ENCODE assay signal across 23 cellular contexts in the genomic region with DNA sequence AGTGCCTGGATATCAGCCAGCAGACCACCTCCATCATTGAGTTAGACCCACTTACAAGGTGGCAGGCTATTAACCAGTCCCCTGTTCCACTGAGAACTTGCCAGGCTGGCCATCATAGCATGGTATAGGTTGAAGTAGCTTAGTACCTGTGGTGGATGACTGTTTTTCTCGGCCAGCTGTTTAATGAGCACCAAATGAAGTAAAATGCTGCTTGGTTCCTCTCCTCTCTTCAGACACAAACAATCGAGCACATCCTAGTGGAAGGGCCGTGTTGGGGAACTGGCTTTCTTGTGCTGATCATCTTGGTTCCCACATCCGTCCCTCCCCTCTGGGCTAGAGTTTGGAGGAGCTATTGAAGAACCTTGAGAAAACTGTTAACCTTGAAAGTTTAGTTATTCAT.
A peak's percentile ranks its signal among the peaks of the same experiment; 100 is the strongest.
DNase-seq lines count a peak whose midpoint lies in the region; ATAC-seq and TF ChIP-seq lines count a peak whose summit lies in the region.
"Had no signal": no experiment of that assay in that cellular context is flagged by ENCODE, and none has a peak within 500 bp of the region (broad histone marks: within the 10 kb centered on the region; RNA-seq: fewer than 3 reads in every experiment).

No MANE protein-coding gene starts in this region.

- H3K36me3 Mint-ChIP-seq in nephron (ENCODE audit: low read depth), result peaks cover 17% of the 10 kb centered on the region

- no peaks in the 10 kb centered on the region for H3K4me1 ChIP-seq in mesenchymal stem cell (ENCODE audit: control insufficient read depth, insufficient read depth, low read depth, low read length)
- H3K4me1 ChIP-seq: uterus had no signal

- peaks cover 14% of the 10 kb centered on the region for H3K9me3 Mint-ChIP-seq in nephron

- H3K4ac ChIP-seq in mesenchymal stem cell (ENCODE audit: low read depth in 1 of 2, low read length in 2 of 2), result no peak overlapping the region

- no peak overlapping the region for H2BK15ac ChIP-seq in mesenchymal stem cell (ENCODE audit: low read depth, poor library complexity, severe bottlenecking)

- H3K27me3 ChIP-seq in mesenchymal stem cell (ENCODE audit: control insufficient read depth in 1 of 2, insufficient read depth in 1 of 2, low read length in 2 of 2), result no peaks in the 10 kb centered on the region
- H3K27me3 ChIP-seq in MG63, result no peaks in the 10 kb centered on the region
- H3K27me3 ChIP-seq: BLaER1, neutrophil, right lobe of liver, uterus had no signal

- H3K9me3 ChIP-seq in mesenchymal stem cell (ENCODE audit: control insufficient read depth, low read length) (no peaks in the 10 kb centered on the region), MG63 (no peaks in the 10 kb centered on the region)
- H3K9me3 ChIP-seq: lower lobe of right lung, neutrophil, right lobe of liver, uterus had no signal

- H3K36me3 ChIP-seq in mesenchymal stem cell (ENCODE audit: control insufficient read depth in 1 of 2, insufficient read depth in 2 of 2, low read depth in 1 of 2, low read length in 2 of 2), result no peaks in the 10 kb centered on the region
- H3K36me3 ChIP-seq in MG63, result no peaks in the 10 kb centered on the region
- H3K36me3 ChIP-seq: lower lobe of right lung, neutrophil, right lobe of liver, uterus, WERI-Rb-1 had no signal

- H3K27ac ChIP-seq in mesenchymal stem cell (ENCODE audit: low read length, poor library complexity, severe bottlenecking), result no peak overlapping the region
- H3K27ac ChIP-seq: BLaER1, lower lobe of right lung, neutrophil, WERI-Rb-1 had no signal

- H3K4me3 Mint-ChIP-seq in nephron, result no peak overlapping the region
- H3K4me3 Mint-ChIP-seq: activated naive CD8-positive, alpha-beta T cell treated with anti-CD3 and anti-CD28 coated beads, Interleukin-2, amount 10 ng/mL, durations not matched to agents 7 days and 5 days; endodermal cell had no signal

- H2BK120ac ChIP-seq in mesenchymal stem cell (ENCODE audit: low read depth, low read length), result no peak overlapping the region

- DNase-seq in NCI-H748 treated with DMSO at 0.1 percent for 48 hours (lab: John Stamatoyannopoulos, UW), result no peak
- no peak for DNase-seq in medulla oblongata (ENCODE audit: extremely low spot score)
- no peak for DNase-seq in mesenchymal stem cell
- DNase-seq in MG63, result no peak
- DNase-seq: activated CD8-positive, alpha-beta memory T cell treated with anti-CD3 and anti-CD28 coated beads, Interleukin-2, amount 50 U/mL, for 48 hours; activated naive CD8-positive, alpha-beta T cell treated with anti-CD3 and anti-CD28 coated beads, Interleukin-2, amount 10 ng/mL, durations not matched to agents 7 days and 5 days; caudate nucleus; DND-41; endodermal cell; lower lobe of right lung; NCI-H1048; NCI-H226; right lobe of liver; stimulated activated CD4-positive, alpha-beta T cell treated with anti-CD3 and anti-CD28 coated beads, Interleukin-2, amount 100 ng/mL, for 48 hours; uterus; WERI-Rb-1 had no signal

- H3K4me3 ChIP-seq in mesenchymal stem cell (ENCODE audit: insufficient read depth in 1 of 2, low read depth in 1 of 2, low read length in 2 of 2), result no peak overlapping the region
- H3K4me3 ChIP-seq in MG63, result no peak overlapping the region
- H3K4me3 ChIP-seq: BLaER1, lower lobe of right lung, right lobe of liver, uterus had no signal

- H3K27me3 Mint-ChIP-seq in nephron (ENCODE audit: low read depth), result no peaks in the 10 kb centered on the region
- H3K27me3 Mint-ChIP-seq: activated naive CD8-positive, alpha-beta T cell treated with anti-CD3 and anti-CD28 coated beads, Interleukin-2, amount 10 ng/mL, durations not matched to agents 7 days and 5 days had no signal

- H2AK5ac ChIP-seq in mesenchymal stem cell (ENCODE audit: low read length, severe bottlenecking), result no peak overlapping the region

- H3K9ac ChIP-seq in mesenchymal stem cell (ENCODE audit: low read length), result no peak overlapping the region
- H3K9ac ChIP-seq: BLaER1 had no signal

- no peak overlapping the region for H2AFZ ChIP-seq in mesenchymal stem cell (ENCODE audit: low read depth, low read length)

- H3K14ac ChIP-seq in mesenchymal stem cell (ENCODE audit: low read length in 2 of 2), result no peak overlapping the region

- no peak overlapping the region for H3K4me2 ChIP-seq in mesenchymal stem cell (ENCODE audit: low read length, poor library complexity, severe bottlenecking)
- H3K4me2 ChIP-seq: BLaER1 had no signal

- no peak overlapping the region for H4K91ac ChIP-seq in mesenchymal stem cell (ENCODE audit: low read length)

- no peak for TF ChIP-seq CTCF in nephron (IDR thresholded peaks at IDR 0.05; ENCODE audit: unreplicated experiment in 3 of 3)

- H3K18ac ChIP-seq in mesenchymal stem cell (ENCODE audit: low read depth in 1 of 2, low read length in 2 of 2), result no peak overlapping the region

- peak overlapping the region; percentile 57 to 98 (median 82) for H3K27ac Mint-ChIP-seq in nephron
- H3K27ac Mint-ChIP-seq: activated naive CD8-positive, alpha-beta T cell treated with anti-CD3 and anti-CD28 coated beads, Interleukin-2, amount 10 ng/mL, durations not matched to agents 7 days and 5 days; endodermal cell had no signal

- no peak overlapping the region for H4K8ac ChIP-seq in mesenchymal stem cell (ENCODE audit: low read length)

- peaks cover 62% of the 10 kb centered on the region for H3K4me1 Mint-ChIP-seq in nephron
- H3K4me1 Mint-ChIP-seq: endodermal cell had no signal

- H3K79me1 ChIP-seq in mesenchymal stem cell (replicated peaks; ENCODE audit: low read length, poor library complexity, severe bottlenecking), result no peaks in the 10 kb centered on the region

- no peak overlapping the region for H3K23ac ChIP-seq in mesenchymal stem cell (ENCODE audit: low read length in 2 of 2)

- peak overlapping the region in 1 of 2 experiments; percentile 7 for H2BK12ac ChIP-seq in mesenchymal stem cell (ENCODE audit: low read length in 2 of 2)

- ATAC-seq in GM18867 (IDR thresholded peaks at IDR 0.05; ENCODE audit: unreplicated experiment) (peak; percentile 30), GM21619 (IDR thresholded peaks at IDR 0.05; ENCODE audit: unreplicated experiment) (peak; percentile 21), HG03457 (IDR thresholded peaks at IDR 0.05; ENCODE audit: unreplicated experiment) (peak; percentile 23)
- ATAC-seq: HepG2, lower lobe of right lung had no signal

- whole genome bisulfite sequencing in mesenchymal stem cell, result 96% methylated on average over 4 of the region's 4 CpGs

- no peak overlapping the region for H2BK5ac ChIP-seq in mesenchymal stem cell (ENCODE audit: low read depth, low read length, poor library complexity, severe bottlenecking)
